1 cellular context compared by ENCODE assay signal in genomic region chr3:38834110-38834509, GRCh38.
TF ChIP-seq lines count a peak whose summit lies in the region.

No MANE protein-coding gene starts in this region.

TF ChIP-seq in HEK293, 187 proteins besides CTCF, POLR2A, EP300 and RAD21 (continued from another document):
- no peak for TF ChIP-seq PRDM10 (tag by site-specific recombination; IDR thresholded peaks at IDR 0.05)
